1 cellular context compared by ENCODE assay signal in the genomic region with DNA sequence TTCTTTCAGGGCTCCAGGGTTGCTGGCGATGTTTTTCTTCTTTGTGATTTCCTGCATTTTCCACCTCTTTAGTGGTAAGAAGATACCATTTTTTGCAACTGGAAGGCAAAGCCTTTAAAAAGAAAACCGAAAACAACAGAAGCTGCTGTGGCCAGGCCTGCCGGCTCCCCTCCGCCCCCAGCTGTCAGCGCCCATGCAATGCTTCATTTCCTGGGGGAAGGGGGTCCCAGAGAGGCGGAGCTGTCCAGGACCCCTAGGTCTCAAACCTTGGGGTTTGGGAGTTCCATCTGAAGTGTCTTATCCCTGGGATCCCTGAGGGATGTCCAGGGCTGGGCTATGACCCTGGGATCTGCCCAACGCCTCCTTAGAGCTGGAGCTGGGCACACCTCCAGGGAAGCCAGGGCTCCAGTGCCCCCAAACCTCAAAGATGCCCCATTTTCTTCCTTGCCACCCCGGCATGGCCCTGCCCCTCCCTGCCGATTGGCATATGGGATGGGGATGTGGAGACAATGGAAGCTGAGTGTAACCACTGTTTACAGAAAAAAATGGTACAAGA.
TF ChIP-seq lines count a peak whose summit lies in the region.

No MANE protein-coding gene starts in this region.

TF ChIP-seq in GM12878, 131 proteins besides CTCF, POLR2A, EP300 and RAD21 (continued from another document):
- TF ChIP-seq, protein P1, sequence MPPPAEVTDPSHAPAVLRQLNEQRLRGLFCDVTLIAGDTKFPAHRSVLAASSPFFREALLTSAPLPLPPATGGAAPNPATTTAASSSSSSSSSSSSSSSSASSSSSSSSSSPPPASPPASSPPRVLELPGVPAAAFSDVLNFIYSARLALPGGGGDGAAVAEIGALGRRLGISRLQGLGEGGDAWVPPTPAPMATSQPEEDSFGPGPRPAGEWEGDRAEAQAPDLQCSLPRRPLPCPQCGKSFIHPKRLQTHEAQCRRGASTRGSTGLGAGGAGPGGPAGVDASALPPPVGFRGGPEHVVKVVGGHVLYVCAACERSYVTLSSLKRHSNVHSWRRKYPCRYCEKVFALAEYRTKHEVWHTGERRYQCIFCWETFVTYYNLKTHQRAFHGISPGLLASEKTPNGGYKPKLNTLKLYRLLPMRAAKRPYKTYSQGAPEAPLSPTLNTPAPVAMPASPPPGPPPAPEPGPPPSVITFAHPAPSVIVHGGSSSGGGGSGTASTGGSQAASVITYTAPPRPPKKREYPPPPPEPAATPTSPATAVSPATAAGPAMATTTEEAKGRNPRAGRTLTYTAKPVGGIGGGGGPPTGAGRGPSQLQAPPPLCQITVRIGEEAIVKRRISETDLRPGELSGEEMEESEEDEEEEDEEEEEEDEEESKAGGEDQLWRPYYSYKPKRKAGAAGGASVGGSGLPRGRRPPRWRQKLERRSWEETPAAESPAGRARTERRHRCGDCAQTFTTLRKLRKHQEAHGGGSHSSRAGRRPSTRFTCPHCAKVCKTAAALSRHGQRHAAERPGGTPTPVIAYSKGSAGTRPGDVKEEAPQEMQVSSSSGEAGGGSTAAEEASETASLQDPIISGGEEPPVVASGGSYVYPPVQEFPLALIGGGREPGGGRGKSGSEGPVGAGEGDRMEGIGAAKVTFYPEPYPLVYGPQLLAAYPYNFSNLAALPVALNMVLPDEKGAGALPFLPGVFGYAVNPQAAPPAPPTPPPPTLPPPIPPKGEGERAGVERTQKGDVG (CRISPR knock-in tag; IDR thresholded peaks at IDR 0.05): no peak
- TF ChIP-seq, protein P2, sequence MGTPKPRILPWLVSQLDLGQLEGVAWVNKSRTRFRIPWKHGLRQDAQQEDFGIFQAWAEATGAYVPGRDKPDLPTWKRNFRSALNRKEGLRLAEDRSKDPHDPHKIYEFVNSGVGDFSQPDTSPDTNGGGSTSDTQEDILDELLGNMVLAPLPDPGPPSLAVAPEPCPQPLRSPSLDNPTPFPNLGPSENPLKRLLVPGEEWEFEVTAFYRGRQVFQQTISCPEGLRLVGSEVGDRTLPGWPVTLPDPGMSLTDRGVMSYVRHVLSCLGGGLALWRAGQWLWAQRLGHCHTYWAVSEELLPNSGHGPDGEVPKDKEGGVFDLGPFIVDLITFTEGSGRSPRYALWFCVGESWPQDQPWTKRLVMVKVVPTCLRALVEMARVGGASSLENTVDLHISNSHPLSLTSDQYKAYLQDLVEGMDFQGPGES (IDR thresholded peaks at IDR 0.05): no peak
- TF ChIP-seq, protein P3, sequence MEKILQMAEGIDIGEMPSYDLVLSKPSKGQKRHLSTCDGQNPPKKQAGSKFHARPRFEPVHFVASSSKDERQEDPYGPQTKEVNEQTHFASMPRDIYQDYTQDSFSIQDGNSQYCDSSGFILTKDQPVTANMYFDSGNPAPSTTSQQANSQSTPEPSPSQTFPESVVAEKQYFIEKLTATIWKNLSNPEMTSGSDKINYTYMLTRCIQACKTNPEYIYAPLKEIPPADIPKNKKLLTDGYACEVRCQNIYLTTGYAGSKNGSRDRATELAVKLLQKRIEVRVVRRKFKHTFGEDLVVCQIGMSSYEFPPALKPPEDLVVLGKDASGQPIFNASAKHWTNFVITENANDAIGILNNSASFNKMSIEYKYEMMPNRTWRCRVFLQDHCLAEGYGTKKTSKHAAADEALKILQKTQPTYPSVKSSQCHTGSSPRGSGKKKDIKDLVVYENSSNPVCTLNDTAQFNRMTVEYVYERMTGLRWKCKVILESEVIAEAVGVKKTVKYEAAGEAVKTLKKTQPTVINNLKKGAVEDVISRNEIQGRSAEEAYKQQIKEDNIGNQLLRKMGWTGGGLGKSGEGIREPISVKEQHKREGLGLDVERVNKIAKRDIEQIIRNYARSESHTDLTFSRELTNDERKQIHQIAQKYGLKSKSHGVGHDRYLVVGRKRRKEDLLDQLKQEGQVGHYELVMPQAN (conservative IDR thresholded peaks at IDR 0.05): no peak
- 0 out of 2 replicates have a peak, but pooled peaks have one; percentile 12 for TF ChIP-seq SMC3 (IDR thresholded peaks at IDR 0.05; ENCODE audit: borderline replicate concordance, low read length)
